In genomic region chrX:1392376-1393130, GRCh38 we compare ENCODE assay signal across 1 cellular context.
TF ChIP-seq lines count a peak whose summit lies in the region.

No MANE protein-coding gene starts in this region.

TF ChIP-seq in HepG2, 621 proteins besides CTCF, POLR2A, EP300 and RAD21 (continued from another document and continues in another):
- peak; percentile 81; the same call in 1 of the 2 replicates for TF ChIP-seq SNAPC4 (CRISPR knock-in tag; IDR thresholded peaks at IDR 0.05)
- TF ChIP-seq CREM (IDR thresholded peaks at IDR 0.05): peak; percentile 29; the same call in 1 of the 2 replicates
- TF ChIP-seq CREM (CRISPR knock-in tag; IDR thresholded peaks at IDR 0.05): no peak
- TF ChIP-seq ZNF639 (CRISPR knock-in tag; conservative IDR thresholded peaks at IDR 0.05): 0 out of 2 replicates have a peak, but pooled peaks have one; percentile 54
- TF ChIP-seq ZNF709 (CRISPR knock-in tag; IDR thresholded peaks at IDR 0.05): peak; percentile 57; the same call in 1 of the 2 replicates
- TF ChIP-seq CBFB (CRISPR knock-in tag; IDR thresholded peaks at IDR 0.05): peak; percentile 27; the same call in 1 of the 2 replicates
- peak; percentile 74; the same call in 1 of the 2 replicates for TF ChIP-seq ZNF605 (CRISPR knock-in tag; IDR thresholded peaks at IDR 0.05)
- TF ChIP-seq MTERF4 (CRISPR knock-in tag; IDR thresholded peaks at IDR 0.05): 0 out of 2 replicates have a peak, but pooled peaks have one; percentile 33
- TF ChIP-seq NPAS2 (CRISPR knock-in tag; IDR thresholded peaks at IDR 0.05; ENCODE audit: borderline replicate concordance): no peak
- 0 out of 2 replicates have a peak, but pooled peaks have one; percentile 34 for TF ChIP-seq ZFP1 (CRISPR knock-in tag; IDR thresholded peaks at IDR 0.05)
- peak; percentile 69 for TF ChIP-seq BRD4 (CRISPR knock-in tag; IDR thresholded peaks at IDR 0.05)
- TF ChIP-seq RXRA (CRISPR knock-in tag; IDR thresholded peaks at IDR 0.05): peak; percentile 91
- TF ChIP-seq NFRKB (IDR thresholded peaks at IDR 0.05): no peak
- TF ChIP-seq ZNF790 (CRISPR knock-in tag; IDR thresholded peaks at IDR 0.05; ENCODE audit: borderline replicate concordance): 0 out of 2 replicates have a peak, but pooled peaks have one; percentile 14
- peak; percentile 93 for TF ChIP-seq ZNF263 (CRISPR knock-in tag; IDR thresholded peaks at IDR 0.05)
- TF ChIP-seq ZFP90 (CRISPR knock-in tag; IDR thresholded peaks at IDR 0.05; ENCODE audit: borderline replicate concordance): 0 out of 2 replicates have a peak, but pooled peaks have one; percentile 71
- TF ChIP-seq BRCA1 (CRISPR knock-in tag; IDR thresholded peaks at IDR 0.05): peak; percentile 20; the same call in 1 of the 2 replicates
- 0 out of 2 replicates have a peak, but pooled peaks have one; percentile 43 for TF ChIP-seq CERS6 (CRISPR knock-in tag; IDR thresholded peaks at IDR 0.05)
- peak; percentile 80 for TF ChIP-seq SRSF4 (IDR thresholded peaks at IDR 0.05; ENCODE audit: low read depth, low read length, poor library complexity, severe bottlenecking)
- peak; percentile 57; the same call in 1 of the 2 replicates for TF ChIP-seq POLR2AphosphoS5 (IDR thresholded peaks at IDR 0.05; ENCODE audit: low read depth, low read length)
- TF ChIP-seq MTA3 (CRISPR knock-in tag; IDR thresholded peaks at IDR 0.05): no peak
- peak; percentile 62 for TF ChIP-seq SKI (IDR thresholded peaks at IDR 0.05; ENCODE audit: partially characterized antibody)
- TF ChIP-seq MAF1 (CRISPR knock-in tag; IDR thresholded peaks at IDR 0.05; ENCODE audit: borderline replicate concordance): no peak
- TF ChIP-seq U2AF2 (IDR thresholded peaks at IDR 0.05; ENCODE audit: low read depth, low read length): no peak
- TF ChIP-seq KLF16 (CRISPR knock-in tag; IDR thresholded peaks at IDR 0.05): 0 out of 4 replicates have a peak, but pooled peaks of 1 of the 2 experiments have one; percentile 21
- TF ChIP-seq NR2F6 (IDR thresholded peaks at IDR 0.05): peak; percentile 93
- peak; percentile 99 for TF ChIP-seq NR2F6 (CRISPR knock-in tag; IDR thresholded peaks at IDR 0.05)
- 0 out of 2 replicates have a peak, but pooled peaks have one; percentile 18 for TF ChIP-seq SMAD3 (CRISPR knock-in tag; IDR thresholded peaks at IDR 0.05)
- TF ChIP-seq DBP (CRISPR knock-in tag; IDR thresholded peaks at IDR 0.05; ENCODE audit: not compliant biosample characterization): peak; percentile 45
- peak; percentile 83 for TF ChIP-seq RXRB (CRISPR knock-in tag; IDR thresholded peaks at IDR 0.05; ENCODE audit: borderline replicate concordance)
- peak; percentile 78 for TF ChIP-seq POLR2G (IDR thresholded peaks at IDR 0.05; ENCODE audit: low read depth, low read length)
- TF ChIP-seq IRX3 (CRISPR knock-in tag; IDR thresholded peaks at IDR 0.05; ENCODE audit: borderline replicate concordance, low read depth): no peak; the same call in 1 of the 2 replicates
- TF ChIP-seq KAT8 (CRISPR knock-in tag; IDR thresholded peaks at IDR 0.05): peak; percentile 16; the same call in 1 of the 2 replicates
- TF ChIP-seq ZNF616 (CRISPR knock-in tag; IDR thresholded peaks at IDR 0.05; ENCODE audit: low read depth): 0 out of 2 replicates have a peak, but pooled peaks have one; percentile 23
- peak; percentile 18; the same call in 1 of the 2 replicates for TF ChIP-seq SALL1 (CRISPR knock-in tag; IDR thresholded peaks at IDR 0.05)
- no peak for TF ChIP-seq GATA4 (IDR thresholded peaks at IDR 0.05; ENCODE audit: borderline replicate concordance, low read depth)
- peak; percentile 27; the same call in 1 of the 2 replicates for TF ChIP-seq ZNF281 (CRISPR knock-in tag; IDR thresholded peaks at IDR 0.05; ENCODE audit: borderline replicate concordance)
- peak; percentile 66 for TF ChIP-seq RBM22 (optimal IDR thresholded peaks at IDR 0.05; ENCODE audit: low read length)
- TF ChIP-seq TFDP1 (CRISPR knock-in tag; IDR thresholded peaks at IDR 0.05; ENCODE audit: borderline replicate concordance): peak; percentile 55; the same call in 1 of the 2 replicates
- peak; percentile 63; the same call in 1 of the 2 replicates for TF ChIP-seq ZNF530 (CRISPR knock-in tag; IDR thresholded peaks at IDR 0.05; ENCODE audit: low read depth)
- peak; percentile 42 for TF ChIP-seq DMAP1 (CRISPR knock-in tag; IDR thresholded peaks at IDR 0.05)
- no peak for TF ChIP-seq FIP1L1 (IDR thresholded peaks at IDR 0.05; ENCODE audit: borderline replicate concordance, insufficient read depth, low read depth, low read length)
- TF ChIP-seq KLF6 (CRISPR knock-in tag; IDR thresholded peaks at IDR 0.05): 0 out of 2 replicates have a peak, but pooled peaks have one; percentile 55
- TF ChIP-seq HMG20A (CRISPR knock-in tag; IDR thresholded peaks at IDR 0.05; ENCODE audit: borderline replicate concordance): 0 out of 2 replicates have a peak, but pooled peaks have one; percentile 40
- TF ChIP-seq ZNF24 (IDR thresholded peaks at IDR 0.05): 0 out of 2 replicates have a peak, but pooled peaks have one; percentile 46
- no peak for TF ChIP-seq ZNF737 (CRISPR knock-in tag; IDR thresholded peaks at IDR 0.05; ENCODE audit: borderline replicate concordance)
- 0 out of 2 replicates have a peak, but pooled peaks have one; percentile 33 for TF ChIP-seq ZMYM2 (CRISPR knock-in tag; IDR thresholded peaks at IDR 0.05)
- peak; percentile 21; the same call in 1 of the 2 replicates for TF ChIP-seq MED13 (CRISPR knock-in tag; IDR thresholded peaks at IDR 0.05)
- TF ChIP-seq ZNF512B (CRISPR knock-in tag; IDR thresholded peaks at IDR 0.05; ENCODE audit: borderline replicate concordance): no peak
- peak; percentile 92 for TF ChIP-seq RBFOX2 (IDR thresholded peaks at IDR 0.05; ENCODE audit: low read depth, low read length)
